In genomic region chr13:105341256-105341655, GRCh38 we compare ENCODE assay signal across 29 cellular contexts.
"Had no signal": no experiment of that assay in that cellular context is flagged by ENCODE, and none has a peak within 500 bp of the region (broad histone marks: within the 10 kb centered on the region; RNA-seq: fewer than 3 reads in every experiment).

No MANE protein-coding gene starts in this region.

- H3K4me3 ChIP-seq: adrenal gland, body of pancreas, colonic mucosa, esophagus squamous epithelium, gastroesophageal sphincter had no signal

- H3K9me3 Mint-ChIP-seq: activated CD4-positive, alpha-beta memory T cell treated with anti-CD3 and anti-CD28 coated beads, Interleukin-2, amount 10 ng/mL, durations not matched to agents 7 days and 5 days; activated CD4-positive, alpha-beta T cell treated with anti-CD3 and anti-CD28 coated beads, Interleukin-2, amount 10 ng/mL, durations not matched to agents 7 days and 5 days; activated naive CD4-positive, alpha-beta T cell treated with anti-CD3 and anti-CD28 coated beads for 36 hours; activated naive CD4-positive, alpha-beta T cell treated with anti-CD3 and anti-CD28 coated beads, Interleukin-2, amount 50 U/mL, for 24 hours; activated naive CD8-positive, alpha-beta T cell treated with anti-CD3 and anti-CD28 coated beads for 36 hours; activated naive CD8-positive, alpha-beta T cell treated with anti-CD3 and anti-CD28 coated beads, Interleukin-2, amount 50 U/mL, for 24 hours; activated T-cell treated with anti-CD3 and anti-CD28 coated beads, Interleukin-2, amount 50 U/mL, for 4 hours; activated T-helper 1 cell treated with anti-CD3 and anti-CD28 coated beads, Interleukin-12 subunit alpha, Interleukin-12 subunit beta, Interleukin-2, Interleukin-4 antibody, amounts not matched to agents 30 ng/mL and 10 ng/mL and 1 ng/mL, durations not matched to agents 14 hours and 24 hours and 36 hours; activated T-helper 2 cell treated with anti-CD3 and anti-CD28 coated beads, Interferon-gamma antibody, Interleukin-2, Interleukin-4, amounts not matched to agents 10 μg/mL and 5 μg/mL and 100 μg/mL, durations not matched to agents 14 hours and 24 hours and 36 hours; WTC11 had no signal

- H3K4me1 ChIP-seq: adrenal gland, body of pancreas, colonic mucosa, esophagus squamous epithelium, gastroesophageal sphincter had no signal

- H3K36me3 Mint-ChIP-seq: activated naive CD4-positive, alpha-beta T cell treated with anti-CD3 and anti-CD28 coated beads, Interleukin-2, amount 50 U/mL, for 24 hours; activated naive CD8-positive, alpha-beta T cell treated with anti-CD3 and anti-CD28 coated beads for 36 hours; WTC11 had no signal

- H3K9me3 ChIP-seq: adrenal gland, body of pancreas, colonic mucosa, esophagus squamous epithelium, gastroesophageal sphincter had no signal

- H3K27me3 Mint-ChIP-seq: activated CD4-positive, alpha-beta memory T cell treated with anti-CD3 and anti-CD28 coated beads, Interleukin-2, amount 10 ng/mL, durations not matched to agents 7 days and 5 days; activated CD4-positive, alpha-beta T cell treated with anti-CD3 and anti-CD28 coated beads, Interleukin-2, amount 10 ng/mL, durations not matched to agents 7 days and 5 days; activated naive CD4-positive, alpha-beta T cell treated with anti-CD3 and anti-CD28 coated beads, Interleukin-2, amount 50 U/mL, for 24 hours; activated naive CD8-positive, alpha-beta T cell treated with anti-CD3 and anti-CD28 coated beads for 36 hours; activated naive CD8-positive, alpha-beta T cell treated with anti-CD3 and anti-CD28 coated beads, Interleukin-2, amount 50 U/mL, for 24 hours had no signal

- ATAC-seq: activated naive CD8-positive, alpha-beta T cell treated with anti-CD3 and anti-CD28 coated beads, Interleukin-2, amount 50 U/mL, for 24 hours; activated T-cell treated with anti-CD3 and anti-CD28 coated beads, Interleukin-2, amount 50 U/mL, for 4 hours; body of pancreas; gastroesophageal sphincter; WTC11 had no signal

- H3K4me1 Mint-ChIP-seq: activated CD4-positive, alpha-beta memory T cell treated with anti-CD3 and anti-CD28 coated beads, Interleukin-2, amount 10 ng/mL, durations not matched to agents 7 days and 5 days; activated CD4-positive, alpha-beta T cell treated with anti-CD3 and anti-CD28 coated beads, Interleukin-2, amount 10 ng/mL, durations not matched to agents 7 days and 5 days; activated naive CD4-positive, alpha-beta T cell treated with anti-CD3 and anti-CD28 coated beads, Interleukin-2, amount 50 U/mL, for 24 hours had no signal

- H3K27me3 ChIP-seq: adrenal gland, body of pancreas, colonic mucosa, esophagus squamous epithelium, gastroesophageal sphincter had no signal

- H3K36me3 ChIP-seq: adrenal gland, colonic mucosa, esophagus squamous epithelium, gastroesophageal sphincter had no signal

- H3K27ac Mint-ChIP-seq: activated CD4-positive, alpha-beta memory T cell treated with anti-CD3 and anti-CD28 coated beads, Interleukin-2, amount 10 ng/mL, durations not matched to agents 7 days and 5 days; activated CD4-positive, alpha-beta T cell treated with anti-CD3 and anti-CD28 coated beads, Interleukin-2, amount 10 ng/mL, durations not matched to agents 7 days and 5 days; activated naive CD4-positive, alpha-beta T cell treated with anti-CD3 and anti-CD28 coated beads for 36 hours; activated naive CD4-positive, alpha-beta T cell treated with anti-CD3 and anti-CD28 coated beads, Interleukin-2, amount 50 U/mL, for 24 hours; activated naive CD8-positive, alpha-beta T cell treated with anti-CD3 and anti-CD28 coated beads for 36 hours; activated naive CD8-positive, alpha-beta T cell treated with anti-CD3 and anti-CD28 coated beads, Interleukin-2, amount 50 U/mL, for 24 hours; activated T-helper 1 cell treated with anti-CD3 and anti-CD28 coated beads, Interleukin-12 subunit alpha, Interleukin-12 subunit beta, Interleukin-2, Interleukin-4 antibody, amounts not matched to agents 30 ng/mL and 10 ng/mL and 1 ng/mL, durations not matched to agents 14 hours and 24 hours and 36 hours; activated T-helper 2 cell treated with anti-CD3 and anti-CD28 coated beads, Interferon-gamma antibody, Interleukin-2, Interleukin-4, amounts not matched to agents 10 μg/mL and 5 μg/mL and 100 μg/mL, durations not matched to agents 14 hours and 24 hours and 36 hours; WTC11 had no signal

- H3K4me3 Mint-ChIP-seq: activated CD4-positive, alpha-beta memory T cell treated with anti-CD3 and anti-CD28 coated beads, Interleukin-2, amount 10 ng/mL, durations not matched to agents 7 days and 5 days; activated CD4-positive, alpha-beta T cell treated with anti-CD3 and anti-CD28 coated beads, Interleukin-2, amount 10 ng/mL, durations not matched to agents 7 days and 5 days; activated naive CD4-positive, alpha-beta T cell treated with anti-CD3 and anti-CD28 coated beads for 36 hours; activated naive CD4-positive, alpha-beta T cell treated with anti-CD3 and anti-CD28 coated beads, Interleukin-2, amount 50 U/mL, for 24 hours; activated naive CD8-positive, alpha-beta T cell treated with anti-CD3 and anti-CD28 coated beads for 36 hours; activated naive CD8-positive, alpha-beta T cell treated with anti-CD3 and anti-CD28 coated beads, Interleukin-2, amount 50 U/mL, for 24 hours; activated T-cell treated with anti-CD3 and anti-CD28 coated beads, Interleukin-2, amount 50 U/mL, for 4 hours; activated T-helper 1 cell treated with anti-CD3 and anti-CD28 coated beads, Interleukin-12 subunit alpha, Interleukin-12 subunit beta, Interleukin-2, Interleukin-4 antibody, amounts not matched to agents 30 ng/mL and 10 ng/mL and 1 ng/mL, durations not matched to agents 14 hours and 24 hours and 36 hours; WTC11 had no signal

- H3K27ac ChIP-seq: adrenal gland, body of pancreas, colonic mucosa, epithelial cell of prostate, esophagus squamous epithelium, gastroesophageal sphincter, VCaP had no signal

- DNase-seq: activated CD4-positive, alpha-beta memory T cell treated with anti-CD3 and anti-CD28 coated beads, Interleukin-2, amount 10 ng/mL, durations not matched to agents 7 days and 5 days; activated CD4-positive, alpha-beta T cell treated with anti-CD3 and anti-CD28 coated beads for 1 hour; activated CD4-positive, alpha-beta T cell treated with anti-CD3 and anti-CD28 coated beads for 4 hours; activated CD4-positive, alpha-beta T cell treated with anti-CD3 and anti-CD28 coated beads, Interleukin-2, amount 10 ng/mL, durations not matched to agents 7 days and 5 days; activated CD4-positive, alpha-beta T cell treated with anti-CD3 and anti-CD28 coated beads, Interleukin-2, amount 50 U/mL, for 4 hours; activated CD8-positive, alpha-beta memory T cell treated with anti-CD3 and anti-CD28 coated beads for 24 hours; activated effector memory CD4-positive, alpha-beta T cell treated with anti-CD3 and anti-CD28 coated beads, Interleukin-2, amount 50 U/mL, for 16 hours; activated naive CD4-positive, alpha-beta T cell treated with anti-CD3 and anti-CD28 coated beads for 36 hours; activated naive CD8-positive, alpha-beta T cell treated with anti-CD3 and anti-CD28 coated beads for 36 hours; activated naive CD8-positive, alpha-beta T cell treated with anti-CD3 and anti-CD28 coated beads, Interleukin-2, amount 50 U/mL, for 24 hours; activated T-cell treated with anti-CD3 and anti-CD28 coated beads, Interleukin-2, amount 50 U/mL, for 4 hours; adrenal gland; amygdala; aorta; body of pancreas; caudate nucleus; colonic mucosa; effector CD8-positive, alpha-beta T cell; esophagus squamous epithelium; foreskin melanocyte; head of caudate nucleus; T-helper 2 cell had no signal
